8 cellular contexts compared by ENCODE assay signal in genomic region chrX:10615931-10616780, GRCh38. TPM values are rescaled to one million over a fixed set of nuclear protein-coding genes. Genes with fewer than 3 reads are reported as not detected.
A peak's percentile ranks its signal among the peaks of the same experiment; 100 is the strongest.
DNase-seq lines count a peak whose midpoint lies in the region; ATAC-seq and TF ChIP-seq lines count a peak whose summit lies in the region.

No MANE protein-coding gene starts in this region.

- H3K4me3 ChIP-seq in AG10803 (ENCODE audit: low read length) (peak overlapping the region; percentile 24), OCI-LY3 (ENCODE audit: low read length) (no peak overlapping the region), muscle layer of colon (ENCODE audit: low read depth in 1 of 2, low read length in 2 of 2) (peak overlapping the region in 1 of 2 donors; percentile 45)

- H3K4me1 ChIP-seq in OCI-LY3 (ENCODE audit: low read length), result no peaks in the 10 kb centered on the region
- peaks cover 20% of the 10 kb centered on the region for H3K4me1 ChIP-seq in muscle layer of colon (ENCODE audit: insufficient read depth, low read length)

- H2AFZ ChIP-seq in OCI-LY3 (ENCODE audit: low read depth, low read length), result no peak overlapping the region

- no peaks in the 10 kb centered on the region for H3K79me2 ChIP-seq in OCI-LY3 (ENCODE audit: low read length)

- H3K4me1 Mint-ChIP-seq in endothelial cell (ENCODE audit: unreplicated experiment), result peaks cover 40% of the 10 kb centered on the region

- no peak overlapping the region for H3K4me2 ChIP-seq in OCI-LY3 (ENCODE audit: low read length)

- H3K9ac ChIP-seq in OCI-LY3 (ENCODE audit: low read length) (no peak overlapping the region), muscle layer of colon (ENCODE audit: low read length) (no peak overlapping the region)

- H3K27me3 ChIP-seq in OCI-LY3 (ENCODE audit: low read depth, low read length), result peaks cover 3% of the 10 kb centered on the region; the same call in 1 of the 2 replicates
- peaks cover 0 to 4% of the 10 kb centered on the region in 2 donors for H3K27me3 ChIP-seq in muscle layer of colon (ENCODE audit: control insufficient read depth in 1 of 2, insufficient read depth in 2 of 2, low read length in 2 of 2)

- H3K9me3 Mint-ChIP-seq in endothelial cell (ENCODE audit: unreplicated experiment), result no peaks in the 10 kb centered on the region

- H3K27me3 Mint-ChIP-seq in endothelial cell (ENCODE audit: unreplicated experiment), result peaks cover 3% of the 10 kb centered on the region

- no peaks in the 10 kb centered on the region for H4K20me1 ChIP-seq in OCI-LY3 (ENCODE audit: insufficient read depth, low read length)

- H3K27ac Mint-ChIP-seq in endothelial cell (ENCODE audit: unreplicated experiment), result peak overlapping the region; percentile 87

- H3K27ac ChIP-seq in OCI-LY3 (ENCODE audit: low read length) (no peak overlapping the region), muscle layer of colon (ENCODE audit: low read depth, low read length) (peak overlapping the region; percentile 31)

- H3K36me3 ChIP-seq in OCI-LY3 (replicated peaks; ENCODE audit: low read depth, low read length) (no peaks in the 10 kb centered on the region), muscle layer of colon (ENCODE audit: insufficient read depth, low read length) (no peaks in the 10 kb centered on the region)

- peak overlapping the region; percentile 37 for H3K4me3 Mint-ChIP-seq in endothelial cell (ENCODE audit: unreplicated experiment)

- TF ChIP-seq CTCF in AG10803 (conservative IDR thresholded peaks at IDR 0.05; ENCODE audit: low read length) (peak; percentile 65), OCI-LY3 (IDR thresholded peaks at IDR 0.05; ENCODE audit: low read depth, low read length) (peak; percentile 47), endothelial cell (IDR thresholded peaks at IDR 0.05; ENCODE audit: unreplicated experiment) (peak; percentile 65)

- ATAC-seq in GM18867 (IDR thresholded peaks at IDR 0.05; ENCODE audit: unreplicated experiment), result peak; percentile 88
- ATAC-seq in HG03558 (IDR thresholded peaks at IDR 0.05; ENCODE audit: extremely low read depth, unreplicated experiment), result peak; percentile 72
- no peak for ATAC-seq in GM21515 (IDR thresholded peaks at IDR 0.05; ENCODE audit: unreplicated experiment)

- DNase-seq in AG10803 (ENCODE audit: low read depth), result peak; percentile 87
- peak; percentile 28 for DNase-seq in endothelial cell (ENCODE audit: low spot score)
- DNase-seq in activated CD4-positive, CD25-positive, alpha-beta regulatory T cell (lab: John Stamatoyannopoulos, UW), result no peak

- H3K9me3 ChIP-seq in OCI-LY3 (ENCODE audit: insufficient read depth, low read length) (no peaks in the 10 kb centered on the region), muscle layer of colon (ENCODE audit: low read length) (no peaks in the 10 kb centered on the region)

- no peaks in the 10 kb centered on the region for H3K36me3 Mint-ChIP-seq in endothelial cell (ENCODE audit: low read depth, unreplicated experiment)

RNA-seq across cellular contexts. Expression of gene MID1, which starts 4.2 kb away (rescaled TPM):
- 61.8 TPM for total RNA-seq in endothelial cell (ENCODE audit: unreplicated experiment)

Comparison
In these comparisons a context has a peak if more than half of its experiments do, and no peak if none do; other contexts are left out.
1. DNase-seq: peak in AG10803 (single experiment) and endothelial cell (single experiment); none in activated CD4-positive, CD25-positive, alpha-beta regulatory T cell (0 of 4).
2. Peak in every context shown above with its lines, with median percentiles within 50 percentile points of each other: CTCF ChIP-seq.